In genomic region chr7:79176859-79177477, GRCh38 we compare ENCODE assay signal across 8 cellular contexts.
DNase-seq lines count a peak whose midpoint lies in the region; ATAC-seq, FAIRE-seq and TF ChIP-seq lines count a peak whose summit lies in the region.

No MANE protein-coding gene starts in this region.

- H3K14ac ChIP-seq in IMR-90 (replicated peaks; ENCODE audit: low read depth, low read length), result no peak overlapping the region

- peak; percentile 92 for FAIRE-seq in endometrium (lab: Jason Lieb, UNC)

- no peak overlapping the region for H2AK5ac ChIP-seq in IMR-90 (ENCODE audit: low read depth, low read length)

- peak; percentile 81 for TF ChIP-seq RAD21 in IMR-90 (IDR thresholded peaks at IDR 0.05; ENCODE audit: low read length)

- no peak for TF ChIP-seq POLR2A in IMR-90 (IDR thresholded peaks at IDR 0.05; ENCODE audit: low read depth, low read length)

- in situ Hi-C loops in IMR-90 (cut with MboI; ENCODE audit: low sequenced_read_pairs), result loop anchor here (10.0 kb wide), 1 partner anchor 662 kb away; no protein-coding TSS in a partner anchor

- H3K23ac ChIP-seq in IMR-90 (ENCODE audit: low read depth, low read length), result no peak overlapping the region

- BruUV-seq in IMR-90 (replicated peaks; lab: Mats Ljungman, UMichigan) (no TSS peak), OCI-LY7 (replicated peaks; lab: Mats Ljungman, UMichigan) (no TSS peak)

- peaks cover 3% of the 10 kb centered on the region; the same call in 1 of the 2 replicates for H3K9me1 ChIP-seq in IMR-90 (ENCODE audit: insufficient read depth, low read length)

- no peak overlapping the region for H3K4me3 Mint-ChIP-seq in nephron progenitor cell

- no peak overlapping the region for H2AK9ac ChIP-seq in IMR-90 (replicated peaks; ENCODE audit: low read depth, low read length, poor library complexity)

- no CpG with 5 or more reads among the region's 8 CpGs for WGBS in IMR-90 (ENCODE audit: extremely low coverage in 2 of 2, insufficient read length in 1 of 2), 2 experiments

- H2BK5ac ChIP-seq in IMR-90 (ENCODE audit: low read depth, low read length, poor library complexity, severe bottlenecking), result no peak overlapping the region

- no peak overlapping the region for H3K56ac ChIP-seq in IMR-90 (ENCODE audit: extremely low read depth, insufficient read depth, low read length)

- H3K27ac ChIP-seq in IMR-90 (ENCODE audit: insufficient read depth, low read length), result no peak overlapping the region
- H3K27ac ChIP-seq in OCI-LY7 (ENCODE audit: low read depth, low read length, poor library complexity, severe bottlenecking), result no peak overlapping the region

- no peak overlapping the region for H4K8ac ChIP-seq in IMR-90 (ENCODE audit: low read depth in 2 of 2, low read length in 2 of 2)

- H3K9ac ChIP-seq in IMR-90 (ENCODE audit: low read depth, low read length), result no peak overlapping the region

- no peaks in the 10 kb centered on the region for H3K36me3 ChIP-seq in IMR-90 (ENCODE audit: control insufficient read depth, insufficient read depth, low read length)
- H3K36me3 ChIP-seq in OCI-LY7 (ENCODE audit: insufficient read depth, low read length), result no peaks in the 10 kb centered on the region

- POLR2A ChIA-PET in IMR-90 (lab: Charles Lee; ENCODE audit: unreplicated experiment), result no interaction called here
- POLR2A ChIA-PET in OCI-LY7 (lab: Charles Lee), result interaction anchor here (0.6 kb wide), 1 partner anchor 24 kb away, joined by 3 read pairs; no protein-coding TSS in a partner anchor

- peaks cover 4 to 13% of the 10 kb centered on the region in 2 experiments; a peak in 3 of 4 replicates for H3K79me1 ChIP-seq in IMR-90 (ENCODE audit: low read depth in 1 of 2, low read length in 2 of 2)

- no peaks in the 10 kb centered on the region for H3K27me3 Mint-ChIP-seq in nephron progenitor cell (ENCODE audit: low read depth, poor library complexity)

- H3K4ac ChIP-seq in IMR-90 (ENCODE audit: low read depth, low read length), result no peak overlapping the region

- intact Hi-C loops in IMR-90 (cut with micrococcal nuclease) (loop anchor here (2.0 to 10.0 kb wide), 4 partner anchors 252 to 1232 kb away; no protein-coding TSS in a partner anchor), OCI-LY7 (cut with micrococcal nuclease; ENCODE audit: unreplicated experiment) (no loop called here)

- H2BK20ac ChIP-seq in IMR-90 (ENCODE audit: low read depth, low read length), result peak overlapping the region; percentile 47; the same call in 1 of the 2 replicates

- peak; percentile 80 for ATAC-seq in IMR-90 (ENCODE audit: low read depth)
- no peak for ATAC-seq in GM21723 (IDR thresholded peaks at IDR 0.05; ENCODE audit: unreplicated experiment)

- DNase-seq in GM12864 (ENCODE audit: low read depth) (no peak), IMR-90 (peak; percentile 68), OCI-LY7 (ENCODE audit: low spot score) (peak; percentile 14), nephron progenitor cell (peak; percentile 3), mesenteric fat pad (ENCODE audit: low spot score) (no peak)
- DNase-seq in stimulated activated CD4-positive, alpha-beta T cell treated with anti-CD3 and anti-CD28 coated beads, Interleukin-2, amount 100 ng/mL, for 48 hours, result no peak

- H4K5ac ChIP-seq in IMR-90 (ENCODE audit: low read depth, low read length), result no peak overlapping the region

- H2AFZ ChIP-seq in IMR-90 (replicated peaks; ENCODE audit: low read length, poor library complexity) (no peak overlapping the region), OCI-LY7 (ENCODE audit: low read length) (no peak overlapping the region)

- TF ChIP-seq CTCF in GM12864 (IDR thresholded peaks at IDR 0.05; ENCODE audit: low read depth, low read length, missing control alignments) (peak; percentile 53), IMR-90 (conservative IDR thresholded peaks at IDR 0.05; ENCODE audit: low read depth, low read length) (peak; percentile 70), OCI-LY7 (conservative IDR thresholded peaks at IDR 0.05; ENCODE audit: low read length) (peak; percentile 72), nephron progenitor cell (IDR thresholded peaks at IDR 0.05) (peak; percentile 53)

- H3K4me2 ChIP-seq in IMR-90 (ENCODE audit: low read depth, low read length) (peak overlapping the region; percentile 60; the same call in 1 of the 2 replicates), OCI-LY7 (ENCODE audit: low read length) (no peak overlapping the region)

- H2BK120ac ChIP-seq in IMR-90 (ENCODE audit: low read depth, low read length), result peak overlapping the region; percentile 35; the same call in 1 of the 2 replicates

- no peak overlapping the region for H2BK15ac ChIP-seq in IMR-90 (ENCODE audit: low read depth, low read length)

- no peak overlapping the region for H4K91ac ChIP-seq in IMR-90 (ENCODE audit: insufficient read depth, low read depth, low read length)

- no peaks in the 10 kb centered on the region for H3K27me3 ChIP-seq in IMR-90 (ENCODE audit: control insufficient read depth, insufficient read depth, low read length)

- H3K9me3 ChIP-seq in IMR-90 (ENCODE audit: control insufficient read depth, insufficient read depth, low read length) (no peaks in the 10 kb centered on the region), OCI-LY7 (ENCODE audit: low read length) (no peaks in the 10 kb centered on the region)

- H3K27ac Mint-ChIP-seq in nephron progenitor cell, result no peak overlapping the region

- dilution Hi-C loops in IMR-90 (cut with HindIII; ENCODE audit: low sequenced_read_pairs, unreplicated experiment), result no loop called here

- CTCF ChIA-PET in IMR-90 (lab: Yijun Ruan, JAX), result interaction anchor here (0.7 to 1.9 kb wide), 6 partner anchors 10 to 1429 kb away, joined by 3 to 6 read pairs (median 3); no protein-coding TSS in a partner anchor
- CTCF ChIA-PET in OCI-LY7 (lab: Charles Lee; ENCODE audit: unreplicated experiment), result no interaction called here

- H3K4me1 ChIP-seq in IMR-90 (ENCODE audit: control insufficient read depth, insufficient read depth, low read length), result no peaks in the 10 kb centered on the region; the same call in 1 of the 2 replicates
- no peaks in the 10 kb centered on the region for H3K4me1 ChIP-seq in OCI-LY7 (ENCODE audit: insufficient read depth, low read length, poor library complexity, severe bottlenecking)

- H4K20me1 ChIP-seq in IMR-90 (ENCODE audit: insufficient read depth, low read length) (no peaks in the 10 kb centered on the region), OCI-LY7 (ENCODE audit: insufficient read depth, low read length) (no peaks in the 10 kb centered on the region)

- no peaks in the 10 kb centered on the region for H3K9me2 ChIP-seq in OCI-LY7 (ENCODE audit: insufficient read depth, low read length)

- H3K18ac ChIP-seq in IMR-90 (ENCODE audit: low read depth, low read length), result no peak overlapping the region

- H3K9me3 Mint-ChIP-seq in nephron progenitor cell, result peaks cover 4% of the 10 kb centered on the region

- H3K79me2 ChIP-seq in OCI-LY7 (ENCODE audit: insufficient read depth, low read depth, low read length), result no peaks in the 10 kb centered on the region

- H3K4me3 ChIP-seq in GM12864 (ENCODE audit: low read depth, low read length) (no peak overlapping the region), IMR-90 (ENCODE audit: insufficient read depth, low read depth, low read length) (no peak overlapping the region), OCI-LY7 (ENCODE audit: low read depth, low read length, poor library complexity, severe bottlenecking) (no peak overlapping the region)

- H3K4me1 Mint-ChIP-seq in nephron progenitor cell, result no peaks in the 10 kb centered on the region

- H3K36me3 Mint-ChIP-seq in nephron progenitor cell (ENCODE audit: low read depth), result no peaks in the 10 kb centered on the region

TF ChIP-seq in IMR-90, 13 proteins besides CTCF, POLR2A, EP300 and RAD21:
- TF ChIP-seq CEBPB (IDR thresholded peaks at IDR 0.05; ENCODE audit: low read depth, low read length) (no peak), SMC3 (IDR thresholded peaks at IDR 0.05; ENCODE audit: low read depth, low read length) (peak; percentile 76), RCOR1 (IDR thresholded peaks at IDR 0.05; ENCODE audit: insufficient replicate concordance, low read length) (no peak)

Comparison
In these comparisons a context has a peak if more than half of its experiments do, and no peak if none do; other contexts are left out.
1. DNase-seq: peak in IMR-90 (single experiment), OCI-LY7 (single experiment) and nephron progenitor cell (single experiment); none in GM12864 (single experiment), mesenteric fat pad (single experiment) and stimulated activated CD4-positive, alpha-beta T cell treated with anti-CD3 and anti-CD28 coated beads, Interleukin-2, amount 100 ng/mL, for 48 hours (0 of 2).
2. Peak in every context shown above with its lines, with median percentiles within 50 percentile points of each other: CTCF ChIP-seq.